In the genomic region with DNA sequence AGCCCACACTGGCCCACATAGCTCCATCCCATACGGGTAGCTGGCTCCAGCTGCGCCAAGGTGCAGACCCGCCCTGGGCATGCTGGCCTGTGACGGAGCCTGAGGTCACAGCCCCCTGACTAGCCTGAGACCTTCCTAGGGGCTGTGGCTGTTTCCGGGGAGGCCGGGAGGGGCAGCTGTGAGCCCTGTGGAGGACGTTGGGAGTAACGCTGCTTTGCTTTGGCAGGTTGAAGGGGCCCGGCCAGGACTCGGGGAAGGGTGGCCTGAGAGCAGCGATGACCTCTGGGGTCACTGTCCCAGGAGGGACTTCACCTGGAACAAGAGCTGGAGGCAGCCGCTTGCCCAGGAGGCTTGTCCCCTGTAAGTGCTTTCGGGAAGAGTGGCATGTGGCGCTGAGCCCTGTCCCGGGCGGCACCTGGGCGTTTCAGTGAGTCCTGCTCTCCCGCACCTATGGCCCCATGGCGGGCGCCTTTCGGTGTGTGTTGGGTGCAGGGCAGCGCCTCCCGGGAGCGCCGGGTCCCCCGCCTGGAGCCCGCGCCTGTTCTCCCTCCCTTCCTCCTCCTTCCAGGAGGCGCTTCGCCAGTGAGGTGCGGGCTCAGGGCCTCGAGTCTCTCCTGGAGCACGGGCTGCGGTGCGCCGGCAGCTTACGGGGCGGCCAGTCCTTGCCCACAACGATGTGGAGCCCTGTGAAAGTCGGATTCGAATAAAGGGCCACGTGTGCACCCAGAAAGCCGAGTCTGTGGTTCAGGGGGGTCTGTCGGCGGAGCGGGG, we compare ENCODE assay signal across 7 cellular contexts. TPM values are rescaled to one million over a fixed set of nuclear protein-coding genes. Genes with fewer than 3 reads are reported as not detected.
A peak's percentile ranks its signal among the peaks of the same experiment; 100 is the strongest.
DNase-seq lines count a peak whose midpoint lies in the region; ATAC-seq and TF ChIP-seq lines count a peak whose summit lies in the region.

No MANE protein-coding gene starts in this region.

- TF ChIP-seq CTCF in WERI-Rb-1 (IDR thresholded peaks at IDR 0.05; ENCODE audit: low read depth, low read length): no peak

- peaks cover 34% of the 10 kb centered on the region for H3K36me3 ChIP-seq in H7 (replicated peaks; ENCODE audit: control insufficient read depth, insufficient read depth, low read length)
- H3K36me3 ChIP-seq in WERI-Rb-1: peaks cover 75% of the 10 kb centered on the region

- H3K27ac ChIP-seq in WERI-Rb-1: peak overlapping the region; percentile 92

- H3K4me3 ChIP-seq in H7 (ENCODE audit: insufficient read depth, low read depth, low read length) (peak overlapping the region; percentile 82), WERI-Rb-1 (ENCODE audit: low read depth, low read length) (peak overlapping the region; percentile 33)

- DNase-seq in H7 (peak; percentile 71), WERI-Rb-1 (no peak), left ventricle myocardium superior (peak; percentile 52)
- DNase-seq in stimulated activated effector memory CD8-positive, alpha-beta T cell treated with anti-CD3 and anti-CD28 coated beads, Interleukin-12 subunit alpha, Interleukin-12 subunit beta, amount 100 ng/mL, for 72 hours (ENCODE audit: low spot score in 2 of 2): no peak
- no peak for DNase-seq in stimulated activated naive CD4-positive, alpha-beta T cell treated with Interleukin-2 at 50 U/mL for 16 hours (lab: John Stamatoyannopoulos, UW)

- no peaks in the 10 kb centered on the region for H3K9me3 ChIP-seq in WERI-Rb-1 (ENCODE audit: severe bottlenecking)

- H3K9me3 Mint-ChIP-seq in stimulated activated effector memory CD8-positive, alpha-beta T cell treated with anti-CD3 and anti-CD28 coated beads, Interleukin-12 subunit alpha, Interleukin-12 subunit beta, amount 100 ng/mL, for 72 hours: no peaks in the 10 kb centered on the region

- H3K27me3 ChIP-seq in H7 (ENCODE audit: control insufficient read depth, insufficient read depth, low read length): no peaks in the 10 kb centered on the region
- no peaks in the 10 kb centered on the region for H3K27me3 ChIP-seq in WERI-Rb-1 (ENCODE audit: insufficient read depth, low read depth, severe bottlenecking)

- peak overlapping the region; percentile 89 for H3K4me3 Mint-ChIP-seq in stimulated activated effector memory CD8-positive, alpha-beta T cell treated with anti-CD3 and anti-CD28 coated beads, Interleukin-12 subunit alpha, Interleukin-12 subunit beta, amount 100 ng/mL, for 72 hours

- peaks cover 52% of the 10 kb centered on the region for H3K4me1 Mint-ChIP-seq in stimulated activated effector memory CD8-positive, alpha-beta T cell treated with anti-CD3 and anti-CD28 coated beads, Interleukin-12 subunit alpha, Interleukin-12 subunit beta, amount 100 ng/mL, for 72 hours

- peak overlapping the region; percentile 92 for H3K27ac Mint-ChIP-seq in stimulated activated effector memory CD8-positive, alpha-beta T cell treated with anti-CD3 and anti-CD28 coated beads, Interleukin-12 subunit alpha, Interleukin-12 subunit beta, amount 100 ng/mL, for 72 hours

- H3K36me3 Mint-ChIP-seq in stimulated activated effector memory CD8-positive, alpha-beta T cell treated with anti-CD3 and anti-CD28 coated beads, Interleukin-12 subunit alpha, Interleukin-12 subunit beta, amount 100 ng/mL, for 72 hours: peaks cover 100% of the 10 kb centered on the region

- intact Hi-C loops in left ventricle myocardium superior (cut with micrococcal nuclease): no loop called here

- no peak for ATAC-seq in left ventricle myocardium superior
- no peak for ATAC-seq in stimulated activated effector memory CD8-positive, alpha-beta T cell treated with anti-CD3 and anti-CD28 coated beads, Interleukin-12 subunit alpha, Interleukin-12 subunit beta, amount 100 ng/mL, for 72 hours
- ATAC-seq in GM18907 (IDR thresholded peaks at IDR 0.05; ENCODE audit: unreplicated experiment): no peak
- no peak for ATAC-seq in HG02759 (IDR thresholded peaks at IDR 0.05; ENCODE audit: unreplicated experiment)

RNA-seq across cellular contexts. Expression of gene FAM174C, which starts 1.1 kb away (rescaled TPM):
- 78.0 and 83.1 TPM in 2 replicates for total RNA-seq in H7 (2014; rRNA removed; shearing (Covaris generic))
- 13.1 TPM for total RNA-seq in left ventricle myocardium superior

RNA-seq across cellular contexts. Expression of gene CIRBP, which starts 5.1 kb away (rescaled TPM):
- total RNA-seq in H7 (2014; rRNA removed; shearing (Covaris generic)): 219 and 221 TPM in 2 replicates
- 248 TPM for total RNA-seq in left ventricle myocardium superior

RNA-seq across cellular contexts. Expression of gene EFNA2, which starts 11.4 kb away (rescaled TPM):
- 12.4 and 20.2 TPM in 2 replicates for total RNA-seq in H7 (2014; rRNA removed; shearing (Covaris generic))
- total RNA-seq in left ventricle myocardium superior: not detected

RNA-seq across cellular contexts. Expression of gene MIDN, which starts 25.9 kb away (rescaled TPM):
- total RNA-seq in H7 (2014; rRNA removed; shearing (Covaris generic)): 35.1 and 50.3 TPM in 2 replicates
- 59.7 TPM for total RNA-seq in left ventricle myocardium superior

RNA-seq across cellular contexts. Expression of gene ATP5F1D, which starts 32.7 kb away (rescaled TPM):
- total RNA-seq in H7 (2014; rRNA removed; shearing (Covaris generic)): 44.7 and 53.1 TPM in 2 replicates
- 686 TPM for total RNA-seq in left ventricle myocardium superior

Comparison
In these comparisons a context has a peak if more than half of its experiments do, and no peak if none do; other contexts are left out.
1. DNase-seq: peak in H7 (single experiment) and left ventricle myocardium superior (single experiment); none in WERI-Rb-1 (single experiment), stimulated activated effector memory CD8-positive, alpha-beta T cell treated with anti-CD3 and anti-CD28 coated beads, Interleukin-12 subunit alpha, Interleukin-12 subunit beta, amount 100 ng/mL, for 72 hours (0 of 2) and stimulated activated naive CD4-positive, alpha-beta T cell treated with Interleukin-2 at 50 U/mL for 16 hours (single experiment).
2. RNA of gene EFNA2, which starts 11.4 kb away (total RNA-seq): 12.4 to 20.2 TPM in H7; not detected in left ventricle myocardium superior (single experiment); every median in the first group is over 10 times any median in the second.